In the genomic region with DNA sequence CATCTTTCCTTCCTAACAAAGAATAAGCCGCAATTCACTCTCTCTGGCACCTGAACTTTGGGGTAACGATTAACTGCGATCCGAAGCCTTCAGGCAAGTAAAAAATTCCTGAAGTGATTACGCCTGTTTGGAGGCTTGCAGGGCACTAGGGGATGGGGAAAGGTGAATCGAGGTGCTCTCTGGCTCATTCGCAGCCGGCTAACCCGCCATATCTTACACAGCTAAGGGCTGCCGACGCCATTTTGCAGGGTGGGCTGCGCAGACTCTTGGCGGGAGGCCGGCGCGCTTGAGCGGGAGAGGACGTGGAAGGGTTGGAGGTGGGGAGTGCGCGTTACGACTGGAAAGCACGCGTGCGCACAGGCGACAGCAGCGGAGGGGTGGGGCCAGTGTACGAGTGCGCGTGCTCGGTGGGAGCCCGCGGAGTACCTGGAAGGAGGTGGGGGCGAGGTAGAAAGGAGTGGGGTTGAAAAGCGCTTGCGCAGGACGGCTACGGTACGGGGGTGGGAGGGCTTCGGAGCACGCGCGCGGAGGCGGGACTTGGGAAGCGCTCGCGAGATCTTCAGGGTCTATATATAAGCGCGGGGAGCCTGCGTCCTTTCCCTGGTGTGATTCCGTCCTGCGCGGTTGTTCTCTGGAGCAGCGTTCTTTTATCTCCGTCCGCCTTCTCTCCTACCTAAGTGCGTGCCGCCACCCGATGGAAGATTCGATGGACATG, we compare ENCODE assay signal across 1 cellular context.
TF ChIP-seq lines count a peak whose summit lies in the region.

A gene with protein sequence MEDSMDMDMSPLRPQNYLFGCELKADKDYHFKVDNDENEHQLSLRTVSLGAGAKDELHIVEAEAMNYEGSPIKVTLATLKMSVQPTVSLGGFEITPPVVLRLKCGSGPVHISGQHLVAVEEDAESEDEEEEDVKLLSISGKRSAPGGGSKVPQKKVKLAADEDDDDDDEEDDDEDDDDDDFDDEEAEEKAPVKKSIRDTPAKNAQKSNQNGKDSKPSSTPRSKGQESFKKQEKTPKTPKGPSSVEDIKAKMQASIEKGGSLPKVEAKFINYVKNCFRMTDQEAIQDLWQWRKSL (plus strand): TSS at position 595 of the 715 bp plus-strand sequence. CDS start 100 bp downstream, at position 695.

TF ChIP-seq in K562, 482 proteins besides CTCF, POLR2A, EP300 and RAD21 (continued from another document and continues in another):
- TF ChIP-seq, protein P1, sequence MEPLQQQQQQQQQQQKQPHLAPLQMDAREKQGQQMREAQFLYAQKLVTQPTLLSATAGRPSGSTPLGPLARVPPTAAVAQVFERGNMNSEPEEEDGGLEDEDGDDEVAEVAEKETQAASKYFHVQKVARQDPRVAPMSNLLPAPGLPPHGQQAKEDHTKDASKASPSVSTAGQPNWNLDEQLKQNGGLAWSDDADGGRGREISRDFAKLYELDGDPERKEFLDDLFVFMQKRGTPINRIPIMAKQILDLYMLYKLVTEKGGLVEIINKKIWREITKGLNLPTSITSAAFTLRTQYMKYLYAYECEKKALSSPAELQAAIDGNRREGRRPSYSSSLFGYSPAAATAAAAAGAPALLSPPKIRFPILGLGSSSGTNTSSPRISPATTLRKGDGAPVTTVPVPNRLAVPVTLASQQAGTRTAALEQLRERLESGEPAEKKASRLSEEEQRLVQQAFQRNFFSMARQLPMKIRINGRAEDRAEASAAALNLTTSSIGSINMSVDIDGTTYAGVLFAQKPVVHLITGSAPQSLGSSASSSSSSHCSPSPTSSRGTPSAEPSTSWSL (CRISPR knock-in tag; IDR thresholded peaks at IDR 0.05; ENCODE audit: borderline replicate concordance) = no peak
- no peak for TF ChIP-seq EWSR1 (IDR thresholded peaks at IDR 0.05; ENCODE audit: borderline replicate concordance, low read depth, partially characterized antibody)
- no peak for TF ChIP-seq ZNF3 (CRISPR knock-in tag; IDR thresholded peaks at IDR 0.05)
- TF ChIP-seq ZNF436 (CRISPR knock-in tag; IDR thresholded peaks at IDR 0.05) = no peak
- no peak for TF ChIP-seq ZC3H11A (IDR thresholded peaks at IDR 0.05; ENCODE audit: low read depth, low read length)
- no peak for TF ChIP-seq MCM5 (IDR thresholded peaks at IDR 0.05; ENCODE audit: low read depth)
- TF ChIP-seq, protein P2, sequence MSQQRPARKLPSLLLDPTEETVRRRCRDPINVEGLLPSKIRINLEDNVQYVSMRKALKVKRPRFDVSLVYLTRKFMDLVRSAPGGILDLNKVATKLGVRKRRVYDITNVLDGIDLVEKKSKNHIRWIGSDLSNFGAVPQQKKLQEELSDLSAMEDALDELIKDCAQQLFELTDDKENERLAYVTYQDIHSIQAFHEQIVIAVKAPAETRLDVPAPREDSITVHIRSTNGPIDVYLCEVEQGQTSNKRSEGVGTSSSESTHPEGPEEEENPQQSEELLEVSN (IDR thresholded peaks at IDR 0.05; ENCODE audit: borderline replicate concordance in 1 of 2, extremely low read depth in 1 of 2, insufficient read depth in 1 of 2, insufficient read length in 1 of 2, low read depth in 1 of 2, low read length in 1 of 2, poor library complexity in 1 of 2, severe bottlenecking in 1 of 2) = peak; percentile 88 to 95
- TF ChIP-seq HDAC1 (IDR thresholded peaks at IDR 0.05) = no peak; a peak in 2 of 4 replicates
- TF ChIP-seq NFE2 (IDR thresholded peaks at IDR 0.05; ENCODE audit: low read depth) = no peak
- peak; percentile 98 to 99 for TF ChIP-seq MAZ (CRISPR knock-in tag; conservative IDR thresholded peaks at IDR 0.05 in 1 of 2, IDR thresholded peaks at IDR 0.05 in 1 of 2)
- TF ChIP-seq, protein P3, sequence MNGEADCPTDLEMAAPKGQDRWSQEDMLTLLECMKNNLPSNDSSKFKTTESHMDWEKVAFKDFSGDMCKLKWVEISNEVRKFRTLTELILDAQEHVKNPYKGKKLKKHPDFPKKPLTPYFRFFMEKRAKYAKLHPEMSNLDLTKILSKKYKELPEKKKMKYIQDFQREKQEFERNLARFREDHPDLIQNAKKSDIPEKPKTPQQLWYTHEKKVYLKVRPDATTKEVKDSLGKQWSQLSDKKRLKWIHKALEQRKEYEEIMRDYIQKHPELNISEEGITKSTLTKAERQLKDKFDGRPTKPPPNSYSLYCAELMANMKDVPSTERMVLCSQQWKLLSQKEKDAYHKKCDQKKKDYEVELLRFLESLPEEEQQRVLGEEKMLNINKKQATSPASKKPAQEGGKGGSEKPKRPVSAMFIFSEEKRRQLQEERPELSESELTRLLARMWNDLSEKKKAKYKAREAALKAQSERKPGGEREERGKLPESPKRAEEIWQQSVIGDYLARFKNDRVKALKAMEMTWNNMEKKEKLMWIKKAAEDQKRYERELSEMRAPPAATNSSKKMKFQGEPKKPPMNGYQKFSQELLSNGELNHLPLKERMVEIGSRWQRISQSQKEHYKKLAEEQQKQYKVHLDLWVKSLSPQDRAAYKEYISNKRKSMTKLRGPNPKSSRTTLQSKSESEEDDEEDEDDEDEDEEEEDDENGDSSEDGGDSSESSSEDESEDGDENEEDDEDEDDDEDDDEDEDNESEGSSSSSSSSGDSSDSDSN (IDR thresholded peaks at IDR 0.05; ENCODE audit: borderline replicate concordance in 1 of 2, low read depth in 2 of 2, low read length in 2 of 2) = no peak
- no peak for TF ChIP-seq NCOA6 (IDR thresholded peaks at IDR 0.05)
- TF ChIP-seq HOXB6 (CRISPR knock-in tag; IDR thresholded peaks at IDR 0.05; ENCODE audit: borderline replicate concordance) = no peak
- TF ChIP-seq ZBED1 (IDR thresholded peaks at IDR 0.05) = no peak
- no peak for TF ChIP-seq TSC22D4 (tag; IDR thresholded peaks at IDR 0.05)
- TF ChIP-seq RBM22 (IDR thresholded peaks at IDR 0.05; ENCODE audit: low read depth, low read length, poor library complexity, severe bottlenecking) = no peak
- TF ChIP-seq BACH1 (tag; IDR thresholded peaks at IDR 0.05) = no peak
- TF ChIP-seq ARHGAP35 (IDR thresholded peaks at IDR 0.05; ENCODE audit: partially characterized antibody) = peak; percentile 78
- TF ChIP-seq SIX5 (IDR thresholded peaks at IDR 0.05; ENCODE audit: borderline replicate concordance in 1 of 2, insufficient read depth in 1 of 2, low read depth in 1 of 2, low read length in 2 of 2) = no peak
- TF ChIP-seq, protein P4, sequence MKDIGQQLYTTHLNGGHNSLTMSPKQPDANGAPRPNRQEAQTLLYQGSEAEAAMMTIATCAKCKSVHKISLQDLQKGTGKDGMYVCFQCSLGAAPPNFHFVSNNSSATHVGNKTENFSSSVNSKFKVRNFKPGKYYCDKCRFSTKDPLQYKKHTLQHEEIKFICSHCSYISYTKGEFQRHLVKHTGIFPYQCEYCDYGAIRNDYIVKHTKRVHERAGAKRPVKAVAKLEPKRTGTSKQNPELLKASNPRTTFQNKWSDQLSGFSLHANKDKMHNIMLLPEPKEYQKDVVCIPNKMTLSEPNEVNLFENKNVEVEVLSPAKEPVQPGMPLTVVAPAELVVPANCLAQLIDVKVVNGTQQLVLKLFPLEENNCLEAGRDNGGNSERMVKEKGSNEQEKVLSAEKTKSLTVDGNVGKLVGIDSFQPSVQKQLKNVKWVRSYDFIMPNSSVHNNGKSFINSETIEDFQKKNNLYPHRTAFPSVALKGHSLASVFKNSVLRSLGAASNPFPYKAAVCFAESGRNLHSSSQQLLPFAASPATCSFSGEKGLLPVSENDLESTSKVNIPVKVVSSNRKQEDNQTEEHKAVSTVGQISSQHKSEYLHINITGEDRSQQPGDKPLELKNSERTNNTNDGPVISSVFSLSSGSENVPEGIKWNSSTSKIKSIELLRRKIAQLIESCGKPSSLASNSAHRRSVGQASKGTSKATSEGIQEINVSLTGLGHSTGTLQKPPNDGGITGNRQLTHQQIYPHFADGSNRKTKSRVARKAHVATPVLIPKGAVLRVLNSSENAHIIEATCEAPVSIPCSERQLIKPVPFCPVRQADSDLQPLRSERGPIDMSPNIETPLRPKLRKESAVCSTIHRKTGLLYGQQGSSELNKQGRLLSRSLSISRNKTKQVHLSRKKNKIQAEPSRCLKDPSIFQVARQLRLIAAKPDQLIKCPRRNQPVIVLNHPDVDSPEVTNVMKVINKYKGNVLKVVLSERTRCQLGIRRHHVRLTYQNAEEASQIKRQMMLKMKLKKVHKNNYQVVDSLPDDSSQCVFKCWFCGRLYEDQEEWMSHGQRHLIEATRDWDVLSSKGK (CRISPR knock-in tag; IDR thresholded peaks at IDR 0.05) = no peak
- no peak for TF ChIP-seq NFATC3 (IDR thresholded peaks at IDR 0.05)
- TF ChIP-seq CREBBP (IDR thresholded peaks at IDR 0.05; ENCODE audit: low read depth, low read length) = no peak
- no peak for TF ChIP-seq KDM2B (CRISPR knock-in tag; IDR thresholded peaks at IDR 0.05)
- TF ChIP-seq FOXJ2 (tag; IDR thresholded peaks at IDR 0.05) = no peak
- TF ChIP-seq, protein P5, sequence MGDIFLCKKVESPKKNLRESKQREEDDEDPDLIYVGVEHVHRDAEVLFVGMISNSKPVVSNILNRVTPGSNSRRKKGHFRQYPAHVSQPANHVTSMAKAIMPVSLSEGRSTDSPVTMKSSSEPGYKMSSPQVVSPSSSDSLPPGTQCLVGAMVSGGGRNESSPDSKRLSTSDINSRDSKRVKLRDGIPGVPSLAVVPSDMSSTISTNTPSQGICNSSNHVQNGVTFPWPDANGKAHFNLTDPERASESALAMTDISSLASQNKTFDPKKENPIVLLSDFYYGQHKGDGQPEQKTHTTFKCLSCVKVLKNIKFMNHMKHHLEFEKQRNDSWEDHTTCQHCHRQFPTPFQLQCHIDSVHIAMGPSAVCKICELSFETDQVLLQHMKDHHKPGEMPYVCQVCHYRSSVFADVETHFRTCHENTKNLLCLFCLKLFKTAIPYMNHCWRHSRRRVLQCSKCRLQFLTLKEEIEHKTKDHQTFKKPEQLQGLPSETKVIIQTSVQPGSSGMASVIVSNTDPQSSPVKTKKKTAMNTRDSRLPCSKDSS (IDR thresholded peaks at IDR 0.05; ENCODE audit: low read depth, partially characterized antibody) = no peak
- TF ChIP-seq, protein P6, sequence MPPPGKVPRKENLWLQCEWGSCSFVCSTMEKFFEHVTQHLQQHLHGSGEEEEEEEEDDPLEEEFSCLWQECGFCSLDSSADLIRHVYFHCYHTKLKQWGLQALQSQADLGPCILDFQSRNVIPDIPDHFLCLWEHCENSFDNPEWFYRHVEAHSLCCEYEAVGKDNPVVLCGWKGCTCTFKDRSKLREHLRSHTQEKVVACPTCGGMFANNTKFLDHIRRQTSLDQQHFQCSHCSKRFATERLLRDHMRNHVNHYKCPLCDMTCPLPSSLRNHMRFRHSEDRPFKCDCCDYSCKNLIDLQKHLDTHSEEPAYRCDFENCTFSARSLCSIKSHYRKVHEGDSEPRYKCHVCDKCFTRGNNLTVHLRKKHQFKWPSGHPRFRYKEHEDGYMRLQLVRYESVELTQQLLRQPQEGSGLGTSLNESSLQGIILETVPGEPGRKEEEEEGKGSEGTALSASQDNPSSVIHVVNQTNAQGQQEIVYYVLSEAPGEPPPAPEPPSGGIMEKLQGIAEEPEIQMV (tag; conservative IDR thresholded peaks at IDR 0.05; ENCODE audit: low read depth) = no peak
- peak; percentile 97 for TF ChIP-seq E2F3 (CRISPR knock-in tag; IDR thresholded peaks at IDR 0.05)
- TF ChIP-seq, protein P7, sequence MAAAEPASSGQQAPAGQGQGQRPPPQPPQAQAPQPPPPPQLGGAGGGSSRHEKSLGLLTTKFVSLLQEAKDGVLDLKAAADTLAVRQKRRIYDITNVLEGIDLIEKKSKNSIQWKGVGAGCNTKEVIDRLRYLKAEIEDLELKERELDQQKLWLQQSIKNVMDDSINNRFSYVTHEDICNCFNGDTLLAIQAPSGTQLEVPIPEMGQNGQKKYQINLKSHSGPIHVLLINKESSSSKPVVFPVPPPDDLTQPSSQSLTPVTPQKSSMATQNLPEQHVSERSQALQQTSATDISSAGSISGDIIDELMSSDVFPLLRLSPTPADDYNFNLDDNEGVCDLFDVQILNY (CRISPR knock-in tag; IDR thresholded peaks at IDR 0.05) = no peak
- no peak for TF ChIP-seq SMARCA5 (IDR thresholded peaks at IDR 0.05)
- no peak for TF ChIP-seq STAG1 (CRISPR knock-in tag; IDR thresholded peaks at IDR 0.05; ENCODE audit: borderline replicate concordance)
- TF ChIP-seq ZFP30 (CRISPR knock-in tag; IDR thresholded peaks at IDR 0.05; ENCODE audit: borderline replicate concordance) = no peak
- TF ChIP-seq ELF4 (CRISPR knock-in tag; IDR thresholded peaks at IDR 0.05) = no peak
- no peak for TF ChIP-seq ZEB2 (IDR thresholded peaks at IDR 0.05)
- TF ChIP-seq ZZZ3 (IDR thresholded peaks at IDR 0.05) = no peak
- TF ChIP-seq TEAD4 (IDR thresholded peaks at IDR 0.05; ENCODE audit: low read length) = peak; percentile 45; the same call in 1 of the 2 replicates
- peak; percentile 95; the same call in 1 of the 2 replicates for TF ChIP-seq TEAD4 (CRISPR knock-in tag; IDR thresholded peaks at IDR 0.05; ENCODE audit: borderline replicate concordance)
- TF ChIP-seq SRSF7 (optimal IDR thresholded peaks at IDR 0.05; ENCODE audit: low read depth, low read length) = no peak
- TF ChIP-seq DIDO1 (tag; IDR thresholded peaks at IDR 0.05; ENCODE audit: low read depth) = no peak
- TF ChIP-seq HMG20B (CRISPR knock-in tag; IDR thresholded peaks at IDR 0.05) = no peak
- TF ChIP-seq MXI1 (IDR thresholded peaks at IDR 0.05; ENCODE audit: low read depth, low read length) = peak; percentile 13; the same call in 1 of the 2 replicates
- TF ChIP-seq PHF8 (IDR thresholded peaks at IDR 0.05; ENCODE audit: borderline replicate concordance, low read length) = peak; percentile 89
- TF ChIP-seq, protein P8, sequence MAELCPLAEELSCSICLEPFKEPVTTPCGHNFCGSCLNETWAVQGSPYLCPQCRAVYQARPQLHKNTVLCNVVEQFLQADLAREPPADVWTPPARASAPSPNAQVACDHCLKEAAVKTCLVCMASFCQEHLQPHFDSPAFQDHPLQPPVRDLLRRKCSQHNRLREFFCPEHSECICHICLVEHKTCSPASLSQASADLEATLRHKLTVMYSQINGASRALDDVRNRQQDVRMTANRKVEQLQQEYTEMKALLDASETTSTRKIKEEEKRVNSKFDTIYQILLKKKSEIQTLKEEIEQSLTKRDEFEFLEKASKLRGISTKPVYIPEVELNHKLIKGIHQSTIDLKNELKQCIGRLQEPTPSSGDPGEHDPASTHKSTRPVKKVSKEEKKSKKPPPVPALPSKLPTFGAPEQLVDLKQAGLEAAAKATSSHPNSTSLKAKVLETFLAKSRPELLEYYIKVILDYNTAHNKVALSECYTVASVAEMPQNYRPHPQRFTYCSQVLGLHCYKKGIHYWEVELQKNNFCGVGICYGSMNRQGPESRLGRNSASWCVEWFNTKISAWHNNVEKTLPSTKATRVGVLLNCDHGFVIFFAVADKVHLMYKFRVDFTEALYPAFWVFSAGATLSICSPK (IDR thresholded peaks at IDR 0.05; ENCODE audit: borderline replicate concordance) = no peak
- TF ChIP-seq SMAD2 (IDR thresholded peaks at IDR 0.05; ENCODE audit: low read depth, low read length) = no peak
- TF ChIP-seq ZNF184 (CRISPR knock-in tag; IDR thresholded peaks at IDR 0.05) = no peak
- TF ChIP-seq CHD4 (IDR thresholded peaks at IDR 0.05; ENCODE audit: insufficient read depth, insufficient replicate concordance, low read depth, low read length, poor library complexity, severe bottlenecking) = no peak
- TF ChIP-seq MCM7 (IDR thresholded peaks at IDR 0.05) = no peak
- no peak for TF ChIP-seq ZFP36 (IDR thresholded peaks at IDR 0.05; ENCODE audit: low read depth, low read length, partially characterized antibody)
- peak; percentile 88 for TF ChIP-seq EP400 (IDR thresholded peaks at IDR 0.05)
- no peak for TF ChIP-seq NCOA4 (IDR thresholded peaks at IDR 0.05; ENCODE audit: partially characterized antibody)
- TF ChIP-seq CHCHD3 (CRISPR knock-in tag; IDR thresholded peaks at IDR 0.05) = no peak
- 0 out of 2 replicates have a peak, but pooled peaks have one; percentile 59 for TF ChIP-seq ZBTB17 (CRISPR knock-in tag; IDR thresholded peaks at IDR 0.05)
- TF ChIP-seq MCM2 (IDR thresholded peaks at IDR 0.05; ENCODE audit: low read depth) = no peak
- TF ChIP-seq ZNF146 (CRISPR knock-in tag; IDR thresholded peaks at IDR 0.05; ENCODE audit: unreplicated experiment) = no peak
- peak; percentile 86; the same call in 1 of the 2 replicates for TF ChIP-seq ZNF232 (CRISPR knock-in tag; IDR thresholded peaks at IDR 0.05)
- no peak for TF ChIP-seq ESRRB (CRISPR knock-in tag; IDR thresholded peaks at IDR 0.05; ENCODE audit: borderline replicate concordance)
